Comparison of ENCODE assay signal across 2 cellular contexts in genomic region chr17:79789943-79790804, GRCh38.
TF ChIP-seq lines count a peak whose summit lies in the region.

No MANE protein-coding gene starts in this region.

TF ChIP-seq in SK-N-SH treated with all-trans-retinoic acid at 6 μM for 48 hours, 23 proteins besides CTCF, POLR2A, EP300 and RAD21 (continued from another document):
- TF ChIP-seq TSHZ2 (CRISPR knock-in tag; IDR thresholded peaks at IDR 0.05), result no peak

TF ChIP-seq in H1, 55 proteins besides CTCF, POLR2A, EP300 and RAD21 (continued from another document):
- no peak for TF ChIP-seq CHD7 (IDR thresholded peaks at IDR 0.05; ENCODE audit: insufficient replicate concordance, low read length)
- no peak for TF ChIP-seq ASH2L (IDR thresholded peaks at IDR 0.05; ENCODE audit: low read length)
- no peak for TF ChIP-seq SP4 (IDR thresholded peaks at IDR 0.05; ENCODE audit: low read length)
- no peak for TF ChIP-seq ZNF274 (IDR thresholded peaks at IDR 0.05; ENCODE audit: borderline replicate concordance, extremely low read depth, low read length)
- peak; percentile 40 for TF ChIP-seq EZH2 (IDR thresholded peaks at IDR 0.05; ENCODE audit: low read depth, low read length, severe bottlenecking)
- TF ChIP-seq SP1 (IDR thresholded peaks at IDR 0.05; ENCODE audit: low read depth, low read length), result no peak
- TF ChIP-seq RBBP5 (IDR thresholded peaks at IDR 0.05; ENCODE audit: borderline replicate concordance, low read depth, low read length), result no peak
- no peak for TF ChIP-seq PHF8 (conservative IDR thresholded peaks at IDR 0.05; ENCODE audit: low read depth, low read length)
- TF ChIP-seq KDM4A (IDR thresholded peaks at IDR 0.05; ENCODE audit: low read depth, low read length, severe bottlenecking), result no peak
- TF ChIP-seq EGR1 (IDR thresholded peaks at IDR 0.05; ENCODE audit: borderline replicate concordance, low read depth, low read length), result no peak
- no peak for TF ChIP-seq TAF1 (IDR thresholded peaks at IDR 0.05; ENCODE audit: low read depth, low read length)
- TF ChIP-seq TCF12 (IDR thresholded peaks at IDR 0.05; ENCODE audit: low read depth, low read length), result 0 out of 2 replicates have a peak, but pooled peaks have one; percentile 8
- no peak for TF ChIP-seq TEAD4 (IDR thresholded peaks at IDR 0.05; ENCODE audit: low read depth, low read length)
- TF ChIP-seq, protein P1, sequence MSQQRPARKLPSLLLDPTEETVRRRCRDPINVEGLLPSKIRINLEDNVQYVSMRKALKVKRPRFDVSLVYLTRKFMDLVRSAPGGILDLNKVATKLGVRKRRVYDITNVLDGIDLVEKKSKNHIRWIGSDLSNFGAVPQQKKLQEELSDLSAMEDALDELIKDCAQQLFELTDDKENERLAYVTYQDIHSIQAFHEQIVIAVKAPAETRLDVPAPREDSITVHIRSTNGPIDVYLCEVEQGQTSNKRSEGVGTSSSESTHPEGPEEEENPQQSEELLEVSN (IDR thresholded peaks at IDR 0.05), result peak; percentile 85
- peak; percentile 5 for TF ChIP-seq RNF2 (IDR thresholded peaks at IDR 0.05; ENCODE audit: borderline replicate concordance, low read depth, low read length, missing control alignments, poor library complexity, severe bottlenecking)
- TF ChIP-seq SIRT6 (IDR thresholded peaks at IDR 0.05; ENCODE audit: low read length), result no peak
- no peak for TF ChIP-seq JUND (IDR thresholded peaks at IDR 0.05; ENCODE audit: low read length)
- peak; percentile 32 for TF ChIP-seq TAF7 (optimal IDR thresholded peaks at IDR 0.05; ENCODE audit: borderline replicate concordance, low read depth, low read length)
- TF ChIP-seq, protein P2, sequence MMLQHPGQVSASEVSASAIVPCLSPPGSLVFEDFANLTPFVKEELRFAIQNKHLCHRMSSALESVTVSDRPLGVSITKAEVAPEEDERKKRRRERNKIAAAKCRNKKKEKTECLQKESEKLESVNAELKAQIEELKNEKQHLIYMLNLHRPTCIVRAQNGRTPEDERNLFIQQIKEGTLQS (IDR thresholded peaks at IDR 0.05; ENCODE audit: insufficient read depth, low read depth, low read length), result no peak
- no peak for TF ChIP-seq YY1 (IDR thresholded peaks at IDR 0.05; ENCODE audit: low read depth, low read length)
- TF ChIP-seq HDAC6 (IDR thresholded peaks at IDR 0.05; ENCODE audit: low read depth, low read length), result no peak
- TF ChIP-seq HDAC2 (IDR thresholded peaks at IDR 0.05; ENCODE audit: borderline replicate concordance in 1 of 2, low read depth in 2 of 2, low read length in 2 of 2), result no peak
- no peak for TF ChIP-seq BCL11A (IDR thresholded peaks at IDR 0.05; ENCODE audit: low read depth in 2 of 2, low read length in 2 of 2)
